10 cellular contexts compared by ENCODE assay signal in the genomic region with DNA sequence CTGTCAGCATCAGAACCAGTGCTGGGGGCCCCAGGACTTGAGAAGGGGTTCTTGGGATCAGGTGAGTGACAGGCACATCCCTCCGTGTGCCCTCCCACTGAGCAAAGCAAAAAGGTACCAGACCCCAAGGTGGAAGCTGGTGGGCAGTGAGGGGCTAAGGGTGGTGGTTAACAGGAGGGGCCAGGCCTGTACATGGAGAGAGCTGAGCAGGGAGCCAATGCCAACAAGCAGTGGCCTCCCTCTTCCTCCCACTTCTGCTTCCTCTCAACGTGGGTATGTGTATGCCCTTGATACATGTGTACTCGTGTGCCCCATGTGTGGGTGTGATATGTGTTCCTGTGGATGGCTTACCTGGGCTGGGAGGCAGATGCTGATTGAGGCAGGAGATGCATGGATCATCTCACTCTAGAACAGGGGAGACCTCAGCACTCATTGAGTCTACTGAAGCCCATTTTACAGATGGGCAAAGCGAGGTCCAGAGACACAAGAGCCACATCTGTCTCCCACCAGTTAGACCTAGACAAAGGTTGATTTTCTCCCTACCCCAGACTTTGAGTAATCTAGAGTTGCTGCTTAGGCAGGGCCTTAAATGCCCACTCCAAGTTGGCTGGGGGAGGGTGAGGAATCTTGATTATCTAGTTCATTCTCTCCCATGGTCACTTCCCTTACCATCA. TPM values are rescaled to one million over a fixed set of nuclear protein-coding genes. Genes with fewer than 3 reads are reported as not detected.
DNase-seq lines count a peak whose midpoint lies in the region; ATAC-seq and TF ChIP-seq lines count a peak whose summit lies in the region.
"Had no signal": no experiment of that assay in that cellular context is flagged by ENCODE, and none has a peak within 500 bp of the region (broad histone marks: within the 10 kb centered on the region; RNA-seq: fewer than 3 reads in every experiment).

No MANE protein-coding gene starts in this region.

- H3K27ac Mint-ChIP-seq in activated naive CD4-positive, alpha-beta T cell treated with anti-CD3 and anti-CD28 coated beads, Interleukin-2, amount 50 U/mL, for 72 hours = peak overlapping the region in 1 of 2 donors; percentile 79

- intact Hi-C loops in upper lobe of right lung (cut with DNase I) = loop anchor here (5.0 kb wide), 1 partner anchor 44 kb away; no protein-coding TSS in a partner anchor

- H3K9me3 ChIP-seq in mucosa of rectum (ENCODE audit: control insufficient read depth in 2 of 2, low read length in 2 of 2) = no peaks in the 10 kb centered on the region
- H3K9me3 ChIP-seq in upper lobe of right lung = no peaks in the 10 kb centered on the region

- H3K4me1 ChIP-seq in mucosa of rectum (ENCODE audit: control insufficient read depth in 2 of 2, insufficient read depth in 2 of 2, low read length in 2 of 2) = peaks cover 42 to 61% of the 10 kb centered on the region in 2 donors
- peaks cover 27% of the 10 kb centered on the region for H3K4me1 ChIP-seq in upper lobe of right lung

- ATAC-seq in activated naive CD4-positive, alpha-beta T cell treated with anti-CD3 and anti-CD28 coated beads, Interleukin-2, amount 50 U/mL, for 72 hours = no peak
- ATAC-seq in upper lobe of right lung (no peak), HG03460 (IDR thresholded peaks at IDR 0.05; ENCODE audit: unreplicated experiment) (no peak)

- H3K9me3 Mint-ChIP-seq in activated naive CD4-positive, alpha-beta T cell treated with anti-CD3 and anti-CD28 coated beads, Interleukin-2, amount 50 U/mL, for 72 hours = no peaks in the 10 kb centered on the region

- peak overlapping the region; percentile 77 to 86 for H3K9ac ChIP-seq in mucosa of rectum (ENCODE audit: low read depth in 1 of 2, low read length in 2 of 2)

- H3K27ac ChIP-seq in caudate nucleus (ENCODE audit: low read depth, low read length) = peak overlapping the region; percentile 52
- peak overlapping the region; percentile 92 to 99 for H3K27ac ChIP-seq in mucosa of rectum (ENCODE audit: low read depth in 2 of 2, low read length in 2 of 2)
- H3K27ac ChIP-seq in upper lobe of right lung = peak overlapping the region; percentile 76

- H3K4me3 ChIP-seq in mucosa of rectum (ENCODE audit: low read length in 2 of 2) = peak overlapping the region; percentile 79 to 85
- H3K4me3 ChIP-seq in upper lobe of right lung = peak overlapping the region; percentile 60

- H3K27me3 ChIP-seq in mucosa of rectum (ENCODE audit: control insufficient read depth in 2 of 2, insufficient read depth in 2 of 2, low read length in 2 of 2) (peaks cover 30 to 31% of the 10 kb centered on the region in 2 donors), upper lobe of right lung (no peaks in the 10 kb centered on the region)

- no peaks in the 10 kb centered on the region for H3K36me3 Mint-ChIP-seq in activated naive CD4-positive, alpha-beta T cell treated with anti-CD3 and anti-CD28 coated beads, Interleukin-2, amount 50 U/mL, for 72 hours

- no peak for TF ChIP-seq CTCF in upper lobe of right lung (IDR thresholded peaks at IDR 0.05)

- H3K36me3 ChIP-seq in mucosa of rectum (ENCODE audit: control insufficient read depth in 2 of 2, insufficient read depth in 2 of 2, low read length in 2 of 2) = no peaks in the 10 kb centered on the region
- no peaks in the 10 kb centered on the region for H3K36me3 ChIP-seq in upper lobe of right lung

- DNase-seq in activated naive CD4-positive, alpha-beta T cell treated with anti-CD3 and anti-CD28 coated beads, Interleukin-2, amount 50 U/mL, for 16 hours = peak; percentile 9
- no peak for DNase-seq in activated naive CD4-positive, alpha-beta T cell treated with anti-CD3 and anti-CD28 coated beads, Interleukin-2, amount 50 U/mL, for 72 hours (ENCODE audit: low spot score in 2 of 2)
- peak in 1 of 61 donors; percentile 50 for DNase-seq in caudate nucleus (lab: John Stamatoyannopoulos, UW)
- no peak for DNase-seq in upper lobe of right lung
- DNase-seq in DMS114 treated with DMSO at 0.1 percent for 48 hours (lab: John Stamatoyannopoulos, UW; ENCODE audit: unreplicated experiment) = no peak
- DNase-seq in stimulated activated CD4-positive, alpha-beta T cell treated with anti-CD3 and anti-CD28 coated beads, Interleukin-4, amount 100 ng/mL, for 1 hour = no peak
- DNase-seq: activated CD4-positive, alpha-beta T cell treated with anti-CD3 and anti-CD28 coated beads, Interleukin-2, amount 50 U/mL, for 1 hour; erythroblast had no signal

RNA-seq across cellular contexts. Expression of a gene that starts 0.9 kb away (rescaled TPM):
- 1 to 10 TPM; 5.2 to 7.0 TPM for total RNA-seq in activated naive CD4-positive, alpha-beta T cell treated with anti-CD3 and anti-CD28 coated beads, Interleukin-2, amount 50 U/mL, for 72 hours
- total RNA-seq in upper lobe of right lung = 184 TPM

Comparison
In these comparisons a context has a peak if more than half of its experiments do, and no peak if none do; other contexts are left out.
1. RNA of a gene that starts 0.9 kb away (total RNA-seq): 184 TPM in upper lobe of right lung (single experiment); 5.2 to 7.0 TPM in activated naive CD4-positive, alpha-beta T cell treated with anti-CD3 and anti-CD28 coated beads, Interleukin-2, amount 50 U/mL, for 72 hours; every median in the first group is over 10 times any median in the second.
2. Peak in every context shown above with its lines, with median percentiles within 50 percentile points of each other: H3K27ac ChIP-seq.